ENCODE assay signal across 32 cellular contexts in genomic region chr18:56508637-56509036, GRCh38.
"Had no signal": no experiment of that assay in that cellular context is flagged by ENCODE, and none has a peak within 500 bp of the region (broad histone marks: within the 10 kb centered on the region; RNA-seq: fewer than 3 reads in every experiment).

No MANE protein-coding gene starts in this region.

- H3K4me1 ChIP-seq: ascending aorta, gastroesophageal sphincter, parathyroid adenoma, sigmoid colon, tibial artery, upper lobe of right lung had no signal

- FAIRE-seq: small intestine had no signal

- ATAC-seq: activated CD4-positive, CD25-positive, alpha-beta regulatory T cell treated with anti-CD3 and anti-CD28 coated beads, Interleukin-2, amount 50 U/mL, for 24 hours; gastroesophageal sphincter; left lobe of liver; SK-N-SH treated with all-trans-retinoic acid at 6 μM for 48 hours; stimulated activated naive B cell treated with anti-CD40 and anti-IgM and Interleukin-4, amounts not matched to agents 10 μg/mL and 1 μg/mL and 100 μg/mL, for 72 hours; T-helper 17 cell; upper lobe of right lung had no signal

- H3K79me2 ChIP-seq: parathyroid adenoma had no signal

- H3K27me3 ChIP-seq: ascending aorta, brain microvascular endothelial cell, gastroesophageal sphincter, sigmoid colon, stomach, tibial artery, upper lobe of right lung had no signal

- H3K27ac ChIP-seq: ascending aorta, brain microvascular endothelial cell, epithelial cell of prostate, gastroesophageal sphincter, parathyroid adenoma, sigmoid colon, stomach, tibial artery, upper lobe of right lung, WERI-Rb-1 had no signal

- H2AFZ ChIP-seq: parathyroid adenoma had no signal

- H3K36me3 ChIP-seq: ascending aorta, brain microvascular endothelial cell, gastroesophageal sphincter, sigmoid colon, stomach, tibial artery, upper lobe of right lung, WERI-Rb-1 had no signal

- H3K9ac ChIP-seq: parathyroid adenoma had no signal

- DNase-seq: activated CD4-positive, alpha-beta memory T cell treated with anti-CD3 and anti-CD28 coated beads, Interleukin-2, amount 10 ng/mL, durations not matched to agents 7 days and 5 days; activated CD4-positive, alpha-beta T cell treated with anti-CD3 and anti-CD28 coated beads, Interleukin-2, amount 10 ng/mL, durations not matched to agents 24 days and 14 days; activated CD8-positive, alpha-beta memory T cell treated with anti-CD3 and anti-CD28 coated beads, Interleukin-2, amount 50 U/mL, for 48 hours; activated gamma-delta T cell; activated naive CD4-positive, alpha-beta T cell treated with anti-CD3 and anti-CD28 coated beads, Interleukin-2, amount 10 ng/mL, durations not matched to agents 7 days and 5 days; activated naive CD8-positive, alpha-beta T cell treated with anti-CD3 and anti-CD28 coated beads, Interleukin-2, amount 10 ng/mL, durations not matched to agents 7 days and 5 days; activated T-cell treated with anti-CD3 and anti-CD28 coated beads, Interleukin-2, amount 50 U/mL, for 24 hours; brain microvascular endothelial cell; caudate nucleus; cortex of kidney; kidney glomerular epithelial cell; naive B cell; nephron progenitor cell; nucleus accumbens; sigmoid colon; small intestine; stimulated activated CD4-positive, alpha-beta T cell treated with anti-CD3 and anti-CD28 coated beads, Interleukin-1b, Interleukin-23, amount 100 ng/mL, for 48 hours; stimulated activated naive B cell treated with anti-CD40 and anti-IgM and Interleukin-4, amounts not matched to agents 10 μg/mL and 1 μg/mL and 100 μg/mL, for 72 hours; stomach; T-helper 17 cell; T1000; tibial artery; upper lobe of right lung; WERI-Rb-1 had no signal

- H3K9me3 ChIP-seq: ascending aorta, gastroesophageal sphincter, sigmoid colon, stomach, tibial artery, upper lobe of right lung had no signal

- H3K4me3 ChIP-seq: ascending aorta, gastroesophageal sphincter, lung, sigmoid colon, stomach, tibial artery, upper lobe of right lung had no signal
